3 cellular contexts compared by ENCODE assay signal in the genomic region with DNA sequence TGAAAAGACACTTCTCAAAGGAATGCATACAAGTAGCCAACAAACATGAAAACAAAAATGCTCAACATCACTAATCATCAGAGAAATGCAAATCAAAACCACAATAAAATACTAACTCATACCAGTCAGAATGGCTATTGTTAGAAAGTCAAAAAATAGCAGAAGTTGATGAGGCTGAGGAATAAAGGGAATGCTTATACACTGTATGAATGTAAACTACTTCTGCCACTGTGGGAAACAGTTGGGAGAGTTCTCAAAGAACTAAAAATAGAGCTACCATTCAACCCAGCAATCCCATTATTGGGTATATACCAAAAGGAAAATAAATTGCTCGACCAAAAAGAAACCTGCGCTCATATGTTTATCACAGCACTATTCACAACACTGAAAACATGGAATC. TPM values are rescaled to one million over a fixed set of nuclear protein-coding genes. Genes with fewer than 3 reads are reported as not detected.
"Had no signal": no experiment of that assay in that cellular context is flagged by ENCODE, and none has a peak within 500 bp of the region (broad histone marks: within the 10 kb centered on the region; RNA-seq: fewer than 3 reads in every experiment).

No MANE protein-coding gene starts in this region.

RNA-seq across cellular contexts. Expression of a gene that starts 23.0 kb away (rescaled TPM):
- polyA plus RNA-seq: adrenal gland, aorta, cardiac muscle cell had no signal
